Comparison of ENCODE assay signal across 8 cellular contexts in the genomic region with DNA sequence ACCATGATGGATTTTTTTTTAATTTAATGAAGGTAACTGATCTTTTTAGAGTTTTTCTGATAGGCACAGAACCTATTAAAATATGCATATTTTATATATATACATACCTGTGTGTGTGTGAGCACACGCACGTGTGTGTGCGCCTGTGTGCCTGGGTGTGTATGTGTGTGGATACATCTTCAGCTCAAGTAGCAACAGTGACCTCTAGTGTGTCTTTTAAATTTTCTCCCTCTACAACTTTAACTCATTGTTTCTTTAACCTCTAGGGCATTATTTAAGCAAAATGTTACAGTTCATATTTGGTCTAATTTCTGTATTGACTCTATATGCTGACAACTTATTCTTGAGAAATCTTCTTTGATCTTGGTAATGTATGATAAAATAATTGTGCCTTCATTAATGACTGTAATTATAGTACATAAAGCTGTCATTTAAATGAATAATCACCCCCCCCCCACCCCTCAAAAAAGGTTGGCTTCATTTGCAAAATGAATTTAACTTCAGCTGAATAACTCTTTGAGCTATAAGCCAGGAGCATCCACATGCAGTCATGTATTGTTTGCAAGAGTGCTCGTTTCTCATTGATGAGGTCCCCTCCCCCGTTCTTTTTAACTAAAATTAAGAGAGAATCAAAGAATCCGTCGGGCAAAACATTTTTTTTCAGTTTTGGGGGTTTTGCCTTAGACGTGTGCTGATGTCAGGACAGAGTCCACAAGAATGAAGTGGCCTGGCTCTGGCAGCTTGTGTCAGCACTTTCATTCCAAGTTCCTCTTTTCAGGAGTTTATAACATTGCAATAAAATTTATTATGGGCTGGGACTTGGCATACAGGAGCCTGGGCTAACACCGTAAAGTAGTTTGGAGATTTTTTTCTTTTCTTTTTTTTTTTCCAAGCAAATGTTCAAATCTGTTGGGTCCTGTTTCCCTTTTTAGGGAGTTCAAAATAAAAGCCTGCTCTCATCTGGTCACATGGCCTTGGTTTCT.
DNase-seq lines count a peak whose midpoint lies in the region; ATAC-seq and TF ChIP-seq lines count a peak whose summit lies in the region.

No MANE protein-coding gene starts in this region.

- H3K4me3 Mint-ChIP-seq in HFFc6: no peak overlapping the region
- H3K4me3 Mint-ChIP-seq in activated T-helper 17 cell treated with anti-CD3 and anti-CD28 coated beads, Interleukin-2, amount 50 U/mL, for 72 hours: no peak overlapping the region
- no peak overlapping the region for H3K4me3 Mint-ChIP-seq in activated CD8-positive, alpha-beta memory T cell treated with anti-CD3 and anti-CD28 coated beads, Interleukin-2, amount 10 ng/mL, durations not matched to agents 7 days and 5 days

- DNase-seq in HFFc6 (peak; percentile 51), Peyer's patch (peak in 1 of 3 donors; percentile 60), fibroblast of pulmonary artery (ENCODE audit: low read depth) (peak; percentile 82)
- no peak for DNase-seq in activated CD8-positive, alpha-beta memory T cell treated with anti-CD3 and anti-CD28 coated beads, Interleukin-2, amount 10 ng/mL, durations not matched to agents 7 days and 5 days

- peaks cover 0 to 15% (median 0%) of the 10 kb centered on the region in 4 donors for H3K4me1 ChIP-seq in Peyer's patch
- peaks cover 2% of the 10 kb centered on the region for H3K4me1 ChIP-seq in rectal smooth muscle tissue (ENCODE audit: control insufficient read depth, insufficient read depth, low read length)

- no peaks in the 10 kb centered on the region for H3K9me3 Mint-ChIP-seq in HFFc6
- H3K9me3 Mint-ChIP-seq in activated T-helper 17 cell treated with anti-CD3 and anti-CD28 coated beads, Interleukin-2, amount 50 U/mL, for 72 hours: no peaks in the 10 kb centered on the region
- H3K9me3 Mint-ChIP-seq in activated CD8-positive, alpha-beta memory T cell treated with anti-CD3 and anti-CD28 coated beads, Interleukin-2, amount 10 ng/mL, durations not matched to agents 7 days and 5 days (ENCODE audit: low read depth): no peaks in the 10 kb centered on the region

- H3K4me3 ChIP-seq in Peyer's patch (no peak overlapping the region), fibroblast of pulmonary artery (replicated peaks; ENCODE audit: low read depth, low read length) (no peak overlapping the region), rectal smooth muscle tissue (ENCODE audit: low read length) (no peak overlapping the region)

- H3K27me3 Mint-ChIP-seq in HFFc6 (ENCODE audit: insufficient read depth): no peaks in the 10 kb centered on the region; the same call in 1 of the 2 replicates
- peaks cover 30% of the 10 kb centered on the region for H3K27me3 Mint-ChIP-seq in activated T-helper 17 cell treated with anti-CD3 and anti-CD28 coated beads, Interleukin-2, amount 50 U/mL, for 72 hours
- H3K27me3 Mint-ChIP-seq in activated CD8-positive, alpha-beta memory T cell treated with anti-CD3 and anti-CD28 coated beads, Interleukin-2, amount 10 ng/mL, durations not matched to agents 7 days and 5 days: peaks cover 2% of the 10 kb centered on the region

- peak; percentile 68 for TF ChIP-seq CTCF in C4-2B (conservative IDR thresholded peaks at IDR 0.05)
- TF ChIP-seq CTCF in HFFc6 (IDR thresholded peaks at IDR 0.05): peak; percentile 83
- peak in 4 of 6 experiments; percentile 3 to 48 (median 40) for TF ChIP-seq CTCF in Peyer's patch (IDR thresholded peaks at IDR 0.05)
- TF ChIP-seq CTCF in fibroblast of pulmonary artery (IDR thresholded peaks at IDR 0.05; ENCODE audit: low read length, missing control alignments): peak; percentile 61

- no peak overlapping the region for H3K9ac ChIP-seq in rectal smooth muscle tissue (ENCODE audit: low read length)

- no peaks in the 10 kb centered on the region for H3K36me3 ChIP-seq in Peyer's patch
- H3K36me3 ChIP-seq in rectal smooth muscle tissue (ENCODE audit: control insufficient read depth, insufficient read depth, low read length): no peaks in the 10 kb centered on the region

- CTCF ChIA-PET in activated CD8-positive, alpha-beta memory T cell treated with anti-CD3 and anti-CD28 coated beads, Interleukin-2, amount 10 ng/mL, durations not matched to agents 7 days and 5 days (lab: Charles Lee): no interaction called here

- H3K9me3 ChIP-seq in Peyer's patch: no peaks in the 10 kb centered on the region

- H3K27ac Mint-ChIP-seq in HFFc6: no peak overlapping the region; the same call in 1 of the 2 replicates
- H3K27ac Mint-ChIP-seq in activated T-helper 17 cell treated with anti-CD3 and anti-CD28 coated beads, Interleukin-2, amount 50 U/mL, for 72 hours: no peak overlapping the region
- no peak overlapping the region for H3K27ac Mint-ChIP-seq in activated CD8-positive, alpha-beta memory T cell treated with anti-CD3 and anti-CD28 coated beads, Interleukin-2, amount 10 ng/mL, durations not matched to agents 7 days and 5 days

- TF ChIP-seq POLR2A in Peyer's patch (IDR thresholded peaks at IDR 0.05): no peak

- H3K27me3 ChIP-seq in Peyer's patch (no peaks in the 10 kb centered on the region), rectal smooth muscle tissue (ENCODE audit: control insufficient read depth, insufficient read depth, low read length) (no peaks in the 10 kb centered on the region)

- ATAC-seq in activated T-helper 17 cell treated with anti-CD3 and anti-CD28 coated beads, Interleukin-2, amount 50 U/mL, for 72 hours (replicated peaks): no peak
- no peak for ATAC-seq in HG03354 (IDR thresholded peaks at IDR 0.05; ENCODE audit: poor library complexity, severe bottlenecking, unreplicated experiment)
- no peak for ATAC-seq in activated CD8-positive, alpha-beta memory T cell treated with anti-CD3 and anti-CD28 coated beads, Interleukin-2, amount 10 ng/mL, durations not matched to agents 7 days and 5 days

- H3K36me3 Mint-ChIP-seq in HFFc6 (ENCODE audit: low read depth): no peaks in the 10 kb centered on the region
- H3K36me3 Mint-ChIP-seq in activated T-helper 17 cell treated with anti-CD3 and anti-CD28 coated beads, Interleukin-2, amount 50 U/mL, for 72 hours (ENCODE audit: low read depth): no peaks in the 10 kb centered on the region
- H3K36me3 Mint-ChIP-seq in activated CD8-positive, alpha-beta memory T cell treated with anti-CD3 and anti-CD28 coated beads, Interleukin-2, amount 10 ng/mL, durations not matched to agents 7 days and 5 days: no peaks in the 10 kb centered on the region

- peaks cover 18% of the 10 kb centered on the region for H3K4me1 Mint-ChIP-seq in HFFc6 (ENCODE audit: low read depth)
- no peaks in the 10 kb centered on the region for H3K4me1 Mint-ChIP-seq in activated T-helper 17 cell treated with anti-CD3 and anti-CD28 coated beads, Interleukin-2, amount 50 U/mL, for 72 hours
- H3K4me1 Mint-ChIP-seq in activated CD8-positive, alpha-beta memory T cell treated with anti-CD3 and anti-CD28 coated beads, Interleukin-2, amount 10 ng/mL, durations not matched to agents 7 days and 5 days: no peaks in the 10 kb centered on the region

- H3K27ac ChIP-seq in C4-2B: peak overlapping the region; percentile 18; the same call in 1 of the 2 replicates
- H3K27ac ChIP-seq in Peyer's patch: no peak overlapping the region
- H3K27ac ChIP-seq in rectal smooth muscle tissue (ENCODE audit: low read depth, low read length): peak overlapping the region; percentile 21

Comparison
In these comparisons a context has a peak if more than half of its experiments do, and no peak if none do; other contexts are left out.
1. H3K27ac ChIP-seq: peak in C4-2B (single experiment) and rectal smooth muscle tissue (single experiment); none in Peyer's patch (0 of 4).
2. Peak in every context shown above with its lines, with median percentiles within 50 percentile points of each other: CTCF ChIP-seq.